ENCODE assay signal across 14 cellular contexts in genomic region chr17:16652252-16652651, GRCh38. TPM values are rescaled to one million over a fixed set of nuclear protein-coding genes. Genes with fewer than 3 reads are reported as not detected.
DNase-seq lines count a peak whose midpoint lies in the region; ATAC-seq and TF ChIP-seq lines count a peak whose summit lies in the region.
"Had no signal": no experiment of that assay in that cellular context is flagged by ENCODE, and none has a peak within 500 bp of the region (broad histone marks: within the 10 kb centered on the region; RNA-seq: fewer than 3 reads in every experiment).

No MANE protein-coding gene starts in this region.

- dilution Hi-C loops in mammary epithelial cell (cut with HindIII; ENCODE audit: low sequenced_read_pairs): no loop called here

- WGBS in mammary epithelial cell (ENCODE audit: low coverage, missing lambda C conversion rate): 98% methylated on average over 4 of the region's 4 CpGs

- H3K4me1 ChIP-seq in mammary epithelial cell (ENCODE audit: insufficient read depth, low read length) (peaks cover 12% of the 10 kb centered on the region), lower lobe of right lung (peaks cover 16% of the 10 kb centered on the region)

- DNase-seq in mammary epithelial cell (no peak), MCF 10A (ENCODE audit: unreplicated experiment) (no peak), fibroblast of pulmonary artery (ENCODE audit: low read depth) (no peak), NCI-H526 (lab: John Stamatoyannopoulos, UW) (no peak), lower lobe of right lung (no peak)
- no peak for DNase-seq in stimulated activated effector memory CD8-positive, alpha-beta T cell treated with anti-CD3 and anti-CD28 coated beads, Interleukin-12 subunit alpha, Interleukin-12 subunit beta, amount 100 ng/mL, for 72 hours (ENCODE audit: low spot score in 2 of 2)
- DNase-seq: activated CD4-positive, alpha-beta T cell treated with anti-CD3 and anti-CD28 coated beads for 48 hours; COR-L47; NCI-H187 treated with DMSO at 0.1 percent for 48 hours; RPMI8226; stomach had no signal

- H3K36me3 ChIP-seq in mammary epithelial cell (ENCODE audit: insufficient read depth, low read length) (no peaks in the 10 kb centered on the region), SU-DHL-6 (ENCODE audit: low read length) (0 out of 2 replicates have a peak, but pooled peaks cover 4% of the 10 kb centered on the region), lower lobe of right lung (no peaks in the 10 kb centered on the region)
- H3K36me3 ChIP-seq: breast epithelium had no signal

- CTCF ChIA-PET in mammary epithelial cell (lab: Charles Lee; ENCODE audit: low non-redundant PET) (no interaction called here), MCF 10A (lab: Yijun Ruan, JAX) (interaction anchor here (0.5 to 0.6 kb wide), 2 partner anchors 216 to 289 kb away, joined by 3 read pairs; no protein-coding TSS in a partner anchor)

- in situ Hi-C loops in mammary epithelial cell (cut with MboI; ENCODE audit: low sequenced_read_pairs in 2 of 2): no loop called here

- no peak overlapping the region for H3K4me3 ChIP-seq in mammary epithelial cell (replicated peaks in 1 of 3; ENCODE audit: insufficient read depth in 1 of 3, low read depth in 2 of 3, low read length in 3 of 3)
- H3K4me3 ChIP-seq in SU-DHL-6 (ENCODE audit: insufficient read depth, low read length, poor library complexity, severe bottlenecking): no peak overlapping the region
- peak overlapping the region; percentile 83 for H3K4me3 ChIP-seq in fibroblast of pulmonary artery (replicated peaks; ENCODE audit: low read depth, low read length)
- H3K4me3 ChIP-seq in lower lobe of right lung: no peak overlapping the region

- H3K9me3 Mint-ChIP-seq in MCF 10A (ENCODE audit: unreplicated experiment): no peaks in the 10 kb centered on the region
- no peaks in the 10 kb centered on the region for H3K9me3 Mint-ChIP-seq in stimulated activated effector memory CD8-positive, alpha-beta T cell treated with anti-CD3 and anti-CD28 coated beads, Interleukin-12 subunit alpha, Interleukin-12 subunit beta, amount 100 ng/mL, for 72 hours

- H3K27ac ChIP-seq in mammary epithelial cell (ENCODE audit: insufficient read depth, low read depth, low read length): no peak overlapping the region
- no peak overlapping the region for H3K27ac ChIP-seq in SU-DHL-6 (ENCODE audit: low read depth, low read length)
- H3K27ac ChIP-seq in lower lobe of right lung: no peak overlapping the region

- no peaks in the 10 kb centered on the region for H3K36me3 Mint-ChIP-seq in MCF 10A (ENCODE audit: insufficient read depth, unreplicated experiment)
- H3K36me3 Mint-ChIP-seq in stimulated activated effector memory CD8-positive, alpha-beta T cell treated with anti-CD3 and anti-CD28 coated beads, Interleukin-12 subunit alpha, Interleukin-12 subunit beta, amount 100 ng/mL, for 72 hours: peaks cover 6% of the 10 kb centered on the region

- no peak overlapping the region for H3K4me3 Mint-ChIP-seq in MCF 10A (ENCODE audit: unreplicated experiment)
- H3K4me3 Mint-ChIP-seq in stimulated activated effector memory CD8-positive, alpha-beta T cell treated with anti-CD3 and anti-CD28 coated beads, Interleukin-12 subunit alpha, Interleukin-12 subunit beta, amount 100 ng/mL, for 72 hours: peak overlapping the region; percentile 88

- peaks cover 6% of the 10 kb centered on the region for H3K4me1 Mint-ChIP-seq in MCF 10A (ENCODE audit: insufficient read depth, unreplicated experiment)
- H3K4me1 Mint-ChIP-seq in stimulated activated effector memory CD8-positive, alpha-beta T cell treated with anti-CD3 and anti-CD28 coated beads, Interleukin-12 subunit alpha, Interleukin-12 subunit beta, amount 100 ng/mL, for 72 hours: peaks cover 22% of the 10 kb centered on the region

- H3K9ac ChIP-seq in mammary epithelial cell (ENCODE audit: insufficient read depth, low read length) (no peak overlapping the region), SU-DHL-6 (ENCODE audit: low read length) (no peak overlapping the region)

- H3K79me2 ChIP-seq in mammary epithelial cell (ENCODE audit: insufficient read depth, low read length) (peaks cover 4% of the 10 kb centered on the region), SU-DHL-6 (ENCODE audit: insufficient read depth, low read length) (no peaks in the 10 kb centered on the region)

- H3K9me3 ChIP-seq in mammary epithelial cell (replicated peaks; ENCODE audit: insufficient read depth, low read length): no peaks in the 10 kb centered on the region
- H3K9me3 ChIP-seq in SU-DHL-6 (ENCODE audit: insufficient read depth, low read length): no peaks in the 10 kb centered on the region
- no peaks in the 10 kb centered on the region for H3K9me3 ChIP-seq in lower lobe of right lung
- H3K9me3 ChIP-seq: breast epithelium, stomach had no signal

- no peaks in the 10 kb centered on the region; the same call in 1 of the 2 replicates for H3F3A ChIP-seq in SU-DHL-6 (ENCODE audit: insufficient read depth)

- POLR2A ChIA-PET in MCF 10A (lab: Yijun Ruan, JAX): interaction anchor here (0.6 to 1.4 kb wide), 10 partner anchors 8 to 438 kb away, joined by 3 to 5 read pairs (median 3); no protein-coding TSS in a partner anchor

- H3K27me3 Mint-ChIP-seq in MCF 10A (ENCODE audit: insufficient read depth, unreplicated experiment): no peaks in the 10 kb centered on the region

- TF ChIP-seq CTCF in mammary epithelial cell (conservative IDR thresholded peaks at IDR 0.05 in 1 of 2, IDR thresholded peaks at IDR 0.05 in 1 of 2; ENCODE audit: extremely low read depth in 1 of 2, insufficient read depth in 1 of 2, low read depth in 1 of 2, low read length in 2 of 2) (no peak), MCF 10A (IDR thresholded peaks at IDR 0.05; ENCODE audit: unreplicated experiment) (no peak), SU-DHL-6 (IDR thresholded peaks at IDR 0.05; ENCODE audit: insufficient read depth, low read length, poor library complexity, severe bottlenecking) (no peak), fibroblast of pulmonary artery (IDR thresholded peaks at IDR 0.05; ENCODE audit: low read length, missing control alignments) (no peak), lower lobe of right lung (IDR thresholded peaks at IDR 0.05) (no peak)

- ATAC-seq in stimulated activated effector memory CD8-positive, alpha-beta T cell treated with anti-CD3 and anti-CD28 coated beads, Interleukin-12 subunit alpha, Interleukin-12 subunit beta, amount 100 ng/mL, for 72 hours: no peak
- no peak for ATAC-seq in activated CD4-positive, CD25-positive, alpha-beta regulatory T cell treated with anti-CD3 and anti-CD28 coated beads, Interleukin-2, amount 50 U/mL, for 24 hours
- ATAC-seq in lower lobe of right lung: no peak

- H3K4me2 ChIP-seq in mammary epithelial cell (ENCODE audit: insufficient read depth, low read depth, low read length) (peak overlapping the region; percentile 93), SU-DHL-6 (ENCODE audit: low read depth, low read length, poor library complexity, severe bottlenecking) (peak overlapping the region; percentile 72)

- H2AFZ ChIP-seq in mammary epithelial cell (ENCODE audit: low read depth, low read length) (no peak overlapping the region), SU-DHL-6 (ENCODE audit: low read depth, low read length, severe bottlenecking) (no peak overlapping the region)

- intact Hi-C loops in mammary epithelial cell (cut with micrococcal nuclease) (no loop called here), MCF 10A (cut with micrococcal nuclease) (loop anchor here (5.0 kb wide), 1 partner anchor 210 kb away; no protein-coding TSS in a partner anchor), lower lobe of right lung (cut with DNase I) (no loop called here)

- H3K27me3 ChIP-seq in mammary epithelial cell (ENCODE audit: insufficient read depth, low read length) (no peaks in the 10 kb centered on the region), SU-DHL-6 (ENCODE audit: low read length) (no peaks in the 10 kb centered on the region), lower lobe of right lung (ENCODE audit: low read depth) (no peaks in the 10 kb centered on the region)
- H3K27me3 ChIP-seq: breast epithelium, stomach had no signal

- BruUV-seq in mammary epithelial cell (replicated peaks; lab: Mats Ljungman, UMichigan) (no TSS peak), MCF 10A (replicated peaks; lab: Mats Ljungman, UMichigan) (no TSS peak)

- no peaks in the 10 kb centered on the region for H3K9me2 ChIP-seq in SU-DHL-6 (replicated peaks; ENCODE audit: insufficient read depth, low read length)

- H3K27ac Mint-ChIP-seq in MCF 10A (ENCODE audit: low read depth, unreplicated experiment): no peak overlapping the region
- H3K27ac Mint-ChIP-seq in stimulated activated effector memory CD8-positive, alpha-beta T cell treated with anti-CD3 and anti-CD28 coated beads, Interleukin-12 subunit alpha, Interleukin-12 subunit beta, amount 100 ng/mL, for 72 hours: no peak overlapping the region

- H4K20me1 ChIP-seq in mammary epithelial cell (ENCODE audit: insufficient read depth, low read length): no peaks in the 10 kb centered on the region
- no peaks in the 10 kb centered on the region for H4K20me1 ChIP-seq in SU-DHL-6 (ENCODE audit: low read depth, low read length)

RNA-seq across cellular contexts. Expression of gene ZNF624, which starts 1.4 kb away (rescaled TPM):
- total RNA-seq in mammary epithelial cell: 1 to 10 TPM; 3.4 to 5.8 TPM
- polyA plus RNA-seq in mammary epithelial cell: 0.66 TPM
- 3.6 TPM for polyA minus RNA-seq in mammary epithelial cell
- total RNA-seq in MCF 10A (2022): 3.8 and 4.9 TPM in 2 replicates
- 5.7 TPM for total RNA-seq in lower lobe of right lung

RNA-seq across cellular contexts. Expression of gene CCDC144A, which starts 37.8 kb away (rescaled TPM):
- total RNA-seq in mammary epithelial cell (10 to 100 TPM in 1 of 2 donors, 1 to 10 TPM in 1; 1.3 to 22.7 TPM), MCF 10A (2022) (7.2 and 10.0 TPM in 2 replicates), lower lobe of right lung (14.1 TPM)
- polyA plus RNA-seq in mammary epithelial cell: 0.01 TPM
- polyA minus RNA-seq in mammary epithelial cell: not detected
